In genomic region chr5:893137-893506, GRCh38 we compare ENCODE assay signal across 8 cellular contexts. TPM values are rescaled to one million over a fixed set of nuclear protein-coding genes. Genes with fewer than 3 reads are reported as not detected.
DNase-seq lines count a peak whose midpoint lies in the region; ATAC-seq and TF ChIP-seq lines count a peak whose summit lies in the region.

No MANE protein-coding gene starts in this region.

- H3K4me3 ChIP-seq in OCI-LY3 (ENCODE audit: low read length): peak overlapping the region; percentile 99
- peak overlapping the region; percentile 85 for H3K4me3 ChIP-seq in rectal smooth muscle tissue (ENCODE audit: low read length)
- peak overlapping the region in 2 of 4 donors; percentile 65 to 100 for H3K4me3 ChIP-seq in adrenal gland

- intact Hi-C loops in adrenal gland (cut with DNase I): loop anchor here in 1 of 2 donors (10.0 kb wide), 1 partner anchor 418 kb away; no protein-coding TSS in a partner anchor

- H3K9ac ChIP-seq in OCI-LY3 (ENCODE audit: low read length): peak overlapping the region; percentile 93
- no peak overlapping the region for H3K9ac ChIP-seq in rectal smooth muscle tissue (ENCODE audit: low read length)

- H4K20me1 ChIP-seq in OCI-LY3 (ENCODE audit: insufficient read depth, low read length): no peaks in the 10 kb centered on the region

- H3K27me3 ChIP-seq in OCI-LY3 (ENCODE audit: low read depth, low read length): no peaks in the 10 kb centered on the region
- H3K27me3 ChIP-seq in rectal smooth muscle tissue (ENCODE audit: control insufficient read depth, insufficient read depth, low read length): no peaks in the 10 kb centered on the region
- no peaks in the 10 kb centered on the region for H3K27me3 ChIP-seq in adrenal gland

- TF ChIP-seq CTCF in C4-2B (conservative IDR thresholded peaks at IDR 0.05) (no peak), OCI-LY3 (IDR thresholded peaks at IDR 0.05; ENCODE audit: low read depth, low read length) (no peak), adrenal gland (IDR thresholded peaks at IDR 0.05) (no peak), omental fat pad (IDR thresholded peaks at IDR 0.05) (no peak)

- no peak for TF ChIP-seq POLR2A in erythroblast (IDR thresholded peaks at IDR 0.05; ENCODE audit: low read length)
- TF ChIP-seq POLR2A in adrenal gland (IDR thresholded peaks at IDR 0.05): no peak

- H3K4me2 ChIP-seq in OCI-LY3 (ENCODE audit: low read length): peak overlapping the region; percentile 96

- H3K27ac ChIP-seq in C4-2B: peak overlapping the region; percentile 98
- no peak overlapping the region for H3K27ac ChIP-seq in OCI-LY3 (ENCODE audit: low read length)
- H3K27ac ChIP-seq in rectal smooth muscle tissue (ENCODE audit: low read depth, low read length): no peak overlapping the region
- H3K27ac ChIP-seq in adrenal gland: no peak overlapping the region

- H2AFZ ChIP-seq in OCI-LY3 (ENCODE audit: low read depth, low read length): 0 out of 2 replicates have a peak overlapping the region, but pooled peaks have one; percentile 31

- 0 to 1% (median 0%) methylated on average over 5 to 31 of the region's 31 CpGs for WGBS in adrenal gland, 4 donors

- H3K36me3 ChIP-seq in OCI-LY3 (replicated peaks; ENCODE audit: low read depth, low read length) (peaks cover 43% of the 10 kb centered on the region), rectal smooth muscle tissue (ENCODE audit: control insufficient read depth, insufficient read depth, low read length) (peaks cover 10% of the 10 kb centered on the region), adrenal gland (replicated peaks in 1 of 2) (peaks cover 0 to 24% of the 10 kb centered on the region in 2 donors)

- H3K4me1 ChIP-seq in OCI-LY3 (ENCODE audit: low read length) (peaks cover 13% of the 10 kb centered on the region), rectal smooth muscle tissue (ENCODE audit: control insufficient read depth, insufficient read depth, low read length) (peaks cover 5% of the 10 kb centered on the region), adrenal gland (replicated peaks in 1 of 2) (peaks cover 8 to 17% of the 10 kb centered on the region in 2 donors)

- H3K9me3 ChIP-seq in OCI-LY3 (ENCODE audit: insufficient read depth, low read length) (no peaks in the 10 kb centered on the region), adrenal gland (replicated peaks in 1 of 3) (no peaks in the 10 kb centered on the region)

- DNase-seq in erythroblast (lab: John Stamatoyannopoulos, UW) (peak; percentile 46 to 62), Ammon's horn (ENCODE audit: low spot score) (no peak), adrenal gland (no peak), omental fat pad (ENCODE audit: low spot score) (no peak)

- peak; percentile 11 for ATAC-seq in GM21619 (IDR thresholded peaks at IDR 0.05; ENCODE audit: unreplicated experiment)
- ATAC-seq in omental fat pad (ENCODE audit: low FRiP score): no peak

- peaks cover 81% of the 10 kb centered on the region for H3K79me2 ChIP-seq in OCI-LY3 (ENCODE audit: low read length)

RNA-seq across cellular contexts. Expression of gene TRIP13, which starts 0.4 kb away (rescaled TPM):
- total RNA-seq in adrenal gland: 1 to 10 TPM in 3 of 8 donors, under 1 TPM in 5; 0.30 to 2.5 (median 0.78) TPM
- 1 to 10 TPM in 1 of 3 donors, under 1 TPM in 2; 0.32 to 5.0 (median 0.71) TPM for polyA plus RNA-seq in adrenal gland
- 1 to 10 TPM in 1 of 4 donors, under 1 TPM in 3; 0.79 to 3.0 (median 0.93) TPM for total RNA-seq in omental fat pad

RNA-seq across cellular contexts. Expression of gene BRD9, which starts 0.5 kb away (rescaled TPM):
- 10 to 100 TPM; 11.3 to 32.4 (median 24.3) TPM for total RNA-seq in adrenal gland
- polyA plus RNA-seq in adrenal gland: 10 to 100 TPM; 27.5 to 39.5 (median 35.5) TPM
- total RNA-seq in omental fat pad: 10 to 100 TPM; 24.0 to 53.2 (median 36.7) TPM

RNA-seq across cellular contexts. Expression of gene ZDHHC11, which starts 42.3 kb away (rescaled TPM):
- 1 to 10 TPM in 5 of 8 donors, under 1 TPM in 1, not detected in 2; 0.57 to 4.0 (median 2.6) TPM for total RNA-seq in adrenal gland
- polyA plus RNA-seq in adrenal gland: 1 to 10 TPM; 1.1 to 8.6 (median 4.3) TPM
- total RNA-seq in omental fat pad: 1 to 10 TPM; 2.4 to 5.8 (median 4.8) TPM

Comparison
In these comparisons a context has a peak if more than half of its experiments do, and no peak if none do; other contexts are left out.
1. DNase-seq: peak in erythroblast (2 of 2); none in Ammon's horn (single experiment), adrenal gland (0 of 7) and omental fat pad (single experiment).